ENCODE assay signal across 7 cellular contexts in genomic region chr3:150106752-150107428, GRCh38.
DNase-seq lines count a peak whose midpoint lies in the region; ATAC-seq and TF ChIP-seq lines count a peak whose summit lies in the region.

No MANE protein-coding gene starts in this region.

- ATAC-seq in GM19324 (IDR thresholded peaks at IDR 0.05; ENCODE audit: low FRiP score, unreplicated experiment) (no peak), HG02973 (IDR thresholded peaks at IDR 0.05; ENCODE audit: unreplicated experiment) (no peak)

- DNase-seq in H4 (ENCODE audit: low spot score) (peak; percentile 77), NCI-H82 treated with DMSO at 0.1 percent for 48 hours (lab: John Stamatoyannopoulos, UW; ENCODE audit: unreplicated experiment) (peak; percentile 50), fibroblast of gingiva (ENCODE audit: low read depth) (peak; percentile 87), retinal pigment epithelial cell (ENCODE audit: low read depth) (peak; percentile 68)
- no peak for DNase-seq in activated naive CD4-positive, alpha-beta T cell treated with Interleukin-2 at 50 U/mL for 16 hours

- no peak for TF ChIP-seq CTCF in retinal pigment epithelial cell (conservative IDR thresholded peaks at IDR 0.05; ENCODE audit: low read depth, low read length)

- H3K4me3 ChIP-seq in retinal pigment epithelial cell (ENCODE audit: low read length), result no peak overlapping the region
